In the genomic region with DNA sequence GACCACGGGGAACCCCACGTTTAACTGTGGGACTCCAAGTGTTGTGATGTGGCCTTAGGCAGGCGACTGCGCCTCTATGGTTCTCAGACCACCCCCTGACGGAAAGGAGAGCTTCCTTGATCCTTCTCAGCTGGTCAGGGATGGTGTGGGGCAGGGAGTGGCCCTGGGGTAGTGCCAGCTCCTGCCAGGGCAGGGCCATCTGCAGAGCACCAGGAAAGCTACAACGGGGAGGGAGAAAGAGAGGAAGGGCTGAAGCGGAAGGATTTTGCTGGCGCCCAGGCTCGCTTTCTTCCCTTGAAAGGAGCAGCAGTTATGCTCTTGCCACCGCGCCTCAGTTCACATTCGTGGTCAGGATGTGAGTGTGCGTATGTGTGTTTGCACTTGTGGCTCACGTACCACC, we compare ENCODE assay signal across 27 cellular contexts.
"Had no signal": no experiment of that assay in that cellular context is flagged by ENCODE, and none has a peak within 500 bp of the region (broad histone marks: within the 10 kb centered on the region; RNA-seq: fewer than 3 reads in every experiment).

No MANE protein-coding gene starts in this region.

- H3K4me1 ChIP-seq: foreskin keratinocyte, gastroesophageal sphincter, heart left ventricle, lower lobe of right lung, parathyroid adenoma, prostate gland, right atrium auricular region, stomach, thyroid gland, vagina had no signal

- H3K27me3 ChIP-seq: hepatocyte, right atrium auricular region, thyroid gland, vagina had no signal

- H3K27ac ChIP-seq: epithelial cell of prostate, foreskin keratinocyte, gastroesophageal sphincter, heart left ventricle, hepatocyte, lower lobe of right lung, parathyroid adenoma, prostate gland, right atrium auricular region, stomach, thyroid gland, vagina had no signal

- ATAC-seq: esophagus mucosa; foreskin keratinocyte; gastroesophageal sphincter; heart left ventricle; left ventricle myocardium superior; lower lobe of right lung; natural killer cell; sciatic nerve; stimulated activated effector memory CD8-positive, alpha-beta T cell treated with anti-CD3 and anti-CD28 coated beads, Interleukin-12 subunit alpha, Interleukin-12 subunit beta, amount 100 ng/mL, for 72 hours had no signal

- FAIRE-seq: colon, islet of Langerhans had no signal

- H3K9ac ChIP-seq: parathyroid adenoma had no signal

- H3K4me3 ChIP-seq: gastroesophageal sphincter, heart left ventricle, hepatocyte, lower lobe of right lung, prostate gland, right atrium auricular region, smooth muscle cell, stomach, thyroid gland, vagina had no signal

- DNase-seq: effector CD8-positive, alpha-beta T cell; endodermal cell; foreskin keratinocyte; heart left ventricle; kidney glomerular epithelial cell; left ventricle myocardium superior; lower lobe of right lung; natural killer cell; stimulated activated CD4-positive, alpha-beta T cell treated with anti-CD3 and anti-CD28 coated beads, Interleukin-2, amount 100 ng/mL, for 24 hours; stimulated activated CD4-positive, alpha-beta T cell treated with anti-CD3 and anti-CD28 coated beads, Interleukin-4, amount 100 ng/mL, for 24 hours; stimulated activated naive CD4-positive, alpha-beta T cell treated with Interleukin-2 at 50 U/mL for 16 hours; stomach; thyroid gland; trophoblast cell had no signal

- H3K36me3 ChIP-seq: gastroesophageal sphincter, heart left ventricle, lower lobe of right lung, prostate gland, right atrium auricular region, stomach, thyroid gland, vagina had no signal

- H2AFZ ChIP-seq: hepatocyte, parathyroid adenoma had no signal

- H3K9me3 ChIP-seq: gastroesophageal sphincter, heart left ventricle, lower lobe of right lung, prostate gland, right atrium auricular region, stomach, thyroid gland, vagina had no signal

- H3K4me2 ChIP-seq: hepatocyte, smooth muscle cell had no signal
